Comparison of ENCODE assay signal across 11 cellular contexts in the genomic region with DNA sequence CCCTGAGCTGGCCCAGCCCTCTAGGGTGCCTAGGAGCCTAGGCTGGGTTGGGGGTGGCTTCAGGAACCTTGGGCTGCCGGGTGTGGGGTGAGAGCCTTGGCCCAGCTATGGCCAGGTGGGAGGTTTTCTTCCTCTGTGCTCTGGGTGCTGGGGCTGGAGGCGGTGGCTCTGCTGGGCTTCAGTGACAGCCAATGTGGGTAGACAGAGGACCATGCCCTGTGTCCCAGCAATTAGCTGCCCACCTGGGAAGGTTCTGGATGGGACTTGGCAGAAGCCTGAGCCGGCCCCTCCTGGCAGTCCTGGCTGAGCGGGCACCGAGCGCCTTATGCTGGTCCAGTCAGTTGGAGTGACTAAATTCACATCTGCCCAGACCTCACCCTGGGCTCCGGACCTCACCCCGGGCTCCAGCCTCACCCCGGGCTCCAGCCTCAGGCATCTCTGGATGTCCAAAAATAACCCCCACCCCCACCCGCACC. TPM values are rescaled to one million over a fixed set of nuclear protein-coding genes. Genes with fewer than 3 reads are reported as not detected.
A peak's percentile ranks its signal among the peaks of the same experiment; 100 is the strongest.
DNase-seq lines count a peak whose midpoint lies in the region; ATAC-seq and TF ChIP-seq lines count a peak whose summit lies in the region.
"Had no signal": no experiment of that assay in that cellular context is flagged by ENCODE, and none has a peak within 500 bp of the region (broad histone marks: within the 10 kb centered on the region; RNA-seq: fewer than 3 reads in every experiment).

No MANE protein-coding gene starts in this region.

- peak overlapping the region; percentile 74 for H3K4me3 ChIP-seq in endodermal cell (ENCODE audit: low read length)
- no peak overlapping the region for H3K4me3 ChIP-seq in uterus

- H3K27ac ChIP-seq in endodermal cell (ENCODE audit: low read depth, low read length) (no peak overlapping the region), uterus (peak overlapping the region in 1 of 2 donors; percentile 39)

- TF ChIP-seq CTCF in endodermal cell (conservative IDR thresholded peaks at IDR 0.05) (no peak), nephron (IDR thresholded peaks at IDR 0.05; ENCODE audit: unreplicated experiment in 3 of 3) (no peak), uterus (IDR thresholded peaks at IDR 0.05) (no peak), GM13976 (IDR thresholded peaks at IDR 0.05; ENCODE audit: borderline replicate concordance, control extremely low read depth, extremely low read depth, insufficient read depth, missing control alignments) (no peak)

- CTCF ChIA-PET in activated naive CD4-positive, alpha-beta T cell treated with anti-CD3 and anti-CD28 coated beads, Interleukin-2, amount 10 ng/mL, durations not matched to agents 7 days and 5 days (lab: Charles Lee), result interaction anchor here (1.0 to 4.2 kb wide), 4 partner anchors 10 to 167 kb away, joined by 3 to 29 read pairs (median 4); no protein-coding TSS in a partner anchor

- no peak overlapping the region for H3K9ac ChIP-seq in endodermal cell (ENCODE audit: extremely low read depth, low read length, poor library complexity, severe bottlenecking)

- no peaks in the 10 kb centered on the region for H3K9me3 Mint-ChIP-seq in activated naive CD4-positive, alpha-beta T cell treated with anti-CD3 and anti-CD28 coated beads, Interleukin-2, amount 10 ng/mL, durations not matched to agents 7 days and 5 days
- H3K9me3 Mint-ChIP-seq in endodermal cell (no peaks in the 10 kb centered on the region), nephron (no peaks in the 10 kb centered on the region)
- H3K9me3 Mint-ChIP-seq: activated naive CD4-positive, alpha-beta T cell treated with anti-CD3 and anti-CD28 coated beads, Interleukin-2, amount 50 U/mL, for 72 hours had no signal

- in situ Hi-C loops in GM13976 (cut with MboI; ENCODE audit: low sequenced_read_pairs, unreplicated experiment), result no loop called here

- no peaks in the 10 kb centered on the region for H3K36me3 Mint-ChIP-seq in activated naive CD4-positive, alpha-beta T cell treated with anti-CD3 and anti-CD28 coated beads, Interleukin-2, amount 10 ng/mL, durations not matched to agents 7 days and 5 days
- H3K36me3 Mint-ChIP-seq in endodermal cell (ENCODE audit: low read depth) (no peaks in the 10 kb centered on the region), nephron (ENCODE audit: low read depth) (no peaks in the 10 kb centered on the region)
- H3K36me3 Mint-ChIP-seq: activated naive CD4-positive, alpha-beta T cell treated with anti-CD3 and anti-CD28 coated beads, Interleukin-2, amount 50 U/mL, for 72 hours had no signal

- H3K27me3 Mint-ChIP-seq in activated naive CD4-positive, alpha-beta T cell treated with anti-CD3 and anti-CD28 coated beads, Interleukin-2, amount 10 ng/mL, durations not matched to agents 7 days and 5 days, result peaks cover 76% of the 10 kb centered on the region
- peaks cover 18% of the 10 kb centered on the region for H3K27me3 Mint-ChIP-seq in endodermal cell (ENCODE audit: insufficient read depth)
- H3K27me3 Mint-ChIP-seq in nephron (ENCODE audit: low read depth), result peaks cover 17% of the 10 kb centered on the region

- H3K9me3 ChIP-seq in endodermal cell (ENCODE audit: control insufficient read depth, low read length) (no peaks in the 10 kb centered on the region), uterus (no peaks in the 10 kb centered on the region)

- 91 to 100% methylated on average over 1 to 10 of the region's 10 CpGs for WGBS in endodermal cell (ENCODE audit: insufficient coverage in 1 of 2, insufficient read length in 1 of 2), 2 experiments

- H3K4me3 Mint-ChIP-seq in activated naive CD4-positive, alpha-beta T cell treated with anti-CD3 and anti-CD28 coated beads, Interleukin-2, amount 10 ng/mL, durations not matched to agents 7 days and 5 days, result no peak overlapping the region
- peak overlapping the region; percentile 60 for H3K4me3 Mint-ChIP-seq in endodermal cell
- H3K4me3 Mint-ChIP-seq in nephron, result peak overlapping the region; percentile 80 to 86 (median 83)

- no peak overlapping the region for H3K27ac Mint-ChIP-seq in activated naive CD4-positive, alpha-beta T cell treated with anti-CD3 and anti-CD28 coated beads, Interleukin-2, amount 10 ng/mL, durations not matched to agents 7 days and 5 days
- H3K27ac Mint-ChIP-seq in endodermal cell, result no peak overlapping the region
- H3K27ac Mint-ChIP-seq in nephron, result peak overlapping the region; percentile 28 to 71 (median 55)

- peak; percentile 14 for DNase-seq in activated naive CD4-positive, alpha-beta T cell treated with anti-CD3 and anti-CD28 coated beads, Interleukin-2, amount 10 ng/mL, durations not matched to agents 7 days and 5 days
- no peak for DNase-seq in activated naive CD4-positive, alpha-beta T cell treated with Interleukin-2 at 50 U/mL for 16 hours
- DNase-seq in endodermal cell, result no peak
- DNase-seq in uterus, result peak; percentile 14 to 26
- no peak for DNase-seq in NCI-H1048 (lab: John Stamatoyannopoulos, UW)
- DNase-seq in GM13976 (ENCODE audit: low spot score), result no peak
- DNase-seq: erythroblast; stimulated activated CD4-positive, alpha-beta T cell treated with anti-CD3 and anti-CD28 coated beads, Interleukin-4, amount 100 ng/mL, for 1 hour had no signal

- TF ChIP-seq POLR2A in uterus (IDR thresholded peaks at IDR 0.05), result no peak

- peaks cover 2% of the 10 kb centered on the region for H3K4me1 Mint-ChIP-seq in activated naive CD4-positive, alpha-beta T cell treated with anti-CD3 and anti-CD28 coated beads, Interleukin-2, amount 10 ng/mL, durations not matched to agents 7 days and 5 days
- H3K4me1 Mint-ChIP-seq in endodermal cell (no peaks in the 10 kb centered on the region), nephron (peaks cover 14% of the 10 kb centered on the region)

- H3K36me3 ChIP-seq in endodermal cell (ENCODE audit: control insufficient read depth, insufficient read depth, low read length) (no peaks in the 10 kb centered on the region), uterus (no peaks in the 10 kb centered on the region)

- H3K4me1 ChIP-seq in endodermal cell (ENCODE audit: control insufficient read depth, insufficient read depth, low read length) (peaks cover 5% of the 10 kb centered on the region), uterus (peaks cover 0 to 7% of the 10 kb centered on the region in 2 donors)

- no peak for ATAC-seq in GM19395 (IDR thresholded peaks at IDR 0.05; ENCODE audit: unreplicated experiment)

- no peaks in the 10 kb centered on the region for H3K27me3 ChIP-seq in endodermal cell (ENCODE audit: control insufficient read depth, insufficient read depth, low read length, poor library complexity, severe bottlenecking)
- no peaks in the 10 kb centered on the region for H3K27me3 ChIP-seq in uterus

- intact Hi-C loops in uterus (cut with DNase I; ENCODE audit: low total_unique reads), result loop anchor here (2.0 to 5.0 kb wide), 2 partner anchors 61 to 154 kb away; a partner anchor contains a TSS

RNA-seq across cellular contexts. Expression of a gene that starts 46.8 kb away (rescaled TPM):
- total RNA-seq in endodermal cell, result under 1 TPM; 0.55 to 0.57 TPM
- polyA plus RNA-seq in endodermal cell (2013, experiment 1 of 2), result 4.1 TPM
- polyA plus RNA-seq in endodermal cell (2013, experiment 2 of 2), result 4.8 TPM
- 1 to 10 TPM in 2 of 4 donors, under 1 TPM in 2; 0.26 to 6.4 (median 1.7) TPM for total RNA-seq in uterus

Comparison
In these comparisons a context has a peak if more than half of its experiments do, and no peak if none do; other contexts are left out.
1. DNase-seq: peak in activated naive CD4-positive, alpha-beta T cell treated with anti-CD3 and anti-CD28 coated beads, Interleukin-2, amount 10 ng/mL, durations not matched to agents 7 days and 5 days (single experiment) and uterus (2 of 2); none in activated naive CD4-positive, alpha-beta T cell treated with Interleukin-2 at 50 U/mL for 16 hours (single experiment), endodermal cell (single experiment), NCI-H1048 (single experiment) and GM13976 (single experiment).
2. H3K27ac Mint-ChIP-seq: peak in nephron (3 of 3); none in activated naive CD4-positive, alpha-beta T cell treated with anti-CD3 and anti-CD28 coated beads, Interleukin-2, amount 10 ng/mL, durations not matched to agents 7 days and 5 days (single experiment) and endodermal cell (single experiment).